20 cellular contexts compared by ENCODE assay signal in the genomic region with DNA sequence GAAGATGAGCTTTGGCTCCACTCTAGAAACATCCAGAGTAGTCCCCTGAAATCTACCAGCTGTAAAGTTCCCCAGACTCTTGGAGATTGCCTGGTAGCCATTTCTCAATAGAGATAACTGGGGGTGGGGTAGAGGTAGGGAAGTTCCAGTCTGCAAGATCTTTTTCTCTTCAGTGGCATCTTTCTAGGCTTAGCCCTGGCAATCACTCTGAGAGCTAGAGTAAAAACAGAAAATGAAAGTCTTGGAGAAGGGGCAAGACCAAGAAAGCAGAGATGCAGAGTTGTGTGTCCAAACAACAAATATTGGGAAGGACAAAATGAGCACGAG.
"Had no signal": no experiment of that assay in that cellular context is flagged by ENCODE, and none has a peak within 500 bp of the region (broad histone marks: within the 10 kb centered on the region; RNA-seq: fewer than 3 reads in every experiment).

No MANE protein-coding gene starts in this region.

- H3K4me3 Mint-ChIP-seq: activated naive CD4-positive, alpha-beta T cell treated with anti-CD3 and anti-CD28 coated beads for 36 hours; activated naive CD8-positive, alpha-beta T cell treated with anti-CD3 and anti-CD28 coated beads, Interleukin-2, amount 50 U/mL, for 24 hours; stimulated activated naive CD8-positive, alpha-beta T cell treated with anti-CD3 and anti-CD28 coated beads, Interleukin-15, Interleukin-2, amounts not matched to agents 100 ng/mL and 50 ng/mL, for 24 hours; T-helper 2 cell treated with Interferon-gamma antibody and Interleukin-4, amounts not matched to agents 5 μg/mL and 100 μg/mL, for 36 hours had no signal

- H3K36me3 Mint-ChIP-seq: naive thymus-derived CD8-positive, alpha-beta T cell had no signal

- DNase-seq: activated CD4-positive, CD25-positive, alpha-beta regulatory T cell; activated naive CD4-positive, alpha-beta T cell treated with anti-CD3 and anti-CD28 coated beads for 36 hours; activated naive CD8-positive, alpha-beta T cell treated with anti-CD3 and anti-CD28 coated beads, Interleukin-2, amount 50 U/mL, for 24 hours; activated T-cell treated with anti-CD3 and anti-CD28 coated beads, Interleukin-2, amount 50 U/mL, for 1 hour; aorta; cortex of kidney; effector CD4-positive, alpha-beta T cell; mammary epithelial cell; stimulated activated CD4-positive, alpha-beta T cell treated with anti-CD3 and anti-CD28 coated beads, Interleukin-4, amount 100 ng/mL, for 4 hours; upper lobe of left lung had no signal

- H3K27ac Mint-ChIP-seq: activated naive CD4-positive, alpha-beta T cell treated with anti-CD3 and anti-CD28 coated beads for 36 hours; activated naive CD8-positive, alpha-beta T cell treated with anti-CD3 and anti-CD28 coated beads, Interleukin-2, amount 50 U/mL, for 24 hours; activated T-helper 2 cell treated with anti-CD3 and anti-CD28 coated beads, Interferon-gamma antibody, Interleukin-2, Interleukin-4, amounts not matched to agents 10 μg/mL and 5 μg/mL and 100 μg/mL, durations not matched to agents 14 hours and 24 hours and 36 hours; progenitor cell of endocrine pancreas; stimulated activated naive CD8-positive, alpha-beta T cell treated with anti-CD3 and anti-CD28 coated beads, Interleukin-15, Interleukin-2, amounts not matched to agents 100 ng/mL and 50 ng/mL, for 24 hours; T-helper 2 cell treated with Interferon-gamma antibody and Interleukin-4, amounts not matched to agents 5 μg/mL and 100 μg/mL, for 36 hours had no signal

- H3K27ac ChIP-seq: suprapubic skin had no signal

- H3K9me3 ChIP-seq: esophagus muscularis mucosa, mucosa of descending colon, suprapubic skin, upper lobe of left lung had no signal

- H3K4me3 ChIP-seq: esophagus muscularis mucosa, mucosa of descending colon, smooth muscle cell, suprapubic skin, upper lobe of left lung had no signal

- H3K36me3 ChIP-seq: esophagus muscularis mucosa, suprapubic skin, upper lobe of left lung had no signal

- ATAC-seq: activated naive CD8-positive, alpha-beta T cell treated with anti-CD3 and anti-CD28 coated beads, Interleukin-2, amount 50 U/mL, for 24 hours; left colon; mucosa of descending colon; naive thymus-derived CD8-positive, alpha-beta T cell had no signal

- H3K27me3 Mint-ChIP-seq: activated naive CD8-positive, alpha-beta T cell treated with anti-CD3 and anti-CD28 coated beads, Interleukin-2, amount 50 U/mL, for 24 hours; naive thymus-derived CD8-positive, alpha-beta T cell; stimulated activated naive CD8-positive, alpha-beta T cell treated with anti-CD3 and anti-CD28 coated beads, Interleukin-15, Interleukin-2, amounts not matched to agents 100 ng/mL and 50 ng/mL, for 24 hours had no signal

- H3K27me3 ChIP-seq: esophagus muscularis mucosa, suprapubic skin, upper lobe of left lung had no signal

- H3K9me3 Mint-ChIP-seq: activated naive CD4-positive, alpha-beta T cell treated with anti-CD3 and anti-CD28 coated beads for 36 hours; activated naive CD8-positive, alpha-beta T cell treated with anti-CD3 and anti-CD28 coated beads, Interleukin-2, amount 50 U/mL, for 24 hours; activated T-helper 2 cell treated with anti-CD3 and anti-CD28 coated beads, Interferon-gamma antibody, Interleukin-2, Interleukin-4, amounts not matched to agents 10 μg/mL and 5 μg/mL and 100 μg/mL, durations not matched to agents 14 hours and 24 hours and 36 hours; naive thymus-derived CD8-positive, alpha-beta T cell; stimulated activated naive CD8-positive, alpha-beta T cell treated with anti-CD3 and anti-CD28 coated beads, Interleukin-15, Interleukin-2, amounts not matched to agents 100 ng/mL and 50 ng/mL, for 24 hours; T-helper 2 cell treated with Interferon-gamma antibody and Interleukin-4, amounts not matched to agents 5 μg/mL and 100 μg/mL, for 36 hours had no signal
